In the genomic region with DNA sequence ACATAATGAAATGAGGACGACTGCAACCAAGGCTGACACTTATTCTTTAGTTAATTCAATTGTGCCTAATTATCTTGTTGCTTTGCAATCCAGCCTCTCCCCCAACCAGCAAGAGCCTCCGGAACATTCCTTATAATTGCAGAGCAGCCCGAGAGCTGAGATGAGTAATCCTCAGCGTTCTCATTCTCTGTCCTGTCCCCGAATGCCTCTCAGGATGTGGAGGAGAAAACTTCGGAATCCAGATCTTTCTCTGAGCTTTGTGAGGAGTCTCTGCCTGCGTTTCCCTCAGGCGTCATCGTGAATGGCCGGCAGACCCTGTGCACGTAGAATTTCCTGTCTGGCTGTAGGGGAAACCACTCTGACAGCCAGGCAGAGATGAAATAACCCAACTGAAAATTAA, we compare ENCODE assay signal across 15 cellular contexts.
DNase-seq lines count a peak whose midpoint lies in the region; ATAC-seq and TF ChIP-seq lines count a peak whose summit lies in the region.
"Had no signal": no experiment of that assay in that cellular context is flagged by ENCODE, and none has a peak within 500 bp of the region (broad histone marks: within the 10 kb centered on the region; RNA-seq: fewer than 3 reads in every experiment).

No MANE protein-coding gene starts in this region.

- peaks cover 27% of the 10 kb centered on the region for H3K27me3 Mint-ChIP-seq in Calu3 (ENCODE audit: unreplicated experiment)

- intact Hi-C loops in Calu3 (cut with micrococcal nuclease; ENCODE audit: unreplicated experiment) = no loop called here

- DNase-seq in NCI-H748 (lab: John Stamatoyannopoulos, UW; ENCODE audit: unreplicated experiment) = peak; percentile 44
- DNase-seq in NCI-H748 treated with DMSO at 0.1 percent for 48 hours (lab: John Stamatoyannopoulos, UW) = no peak
- DNase-seq in astrocyte of the hippocampus (ENCODE audit: low read depth, low spot score) = peak; percentile 25
- DNase-seq in iris pigment epithelial cell (ENCODE audit: low read depth) = peak; percentile 42
- DNase-seq in stromal cell of bone marrow (ENCODE audit: low read depth) = peak; percentile 25
- DNase-seq in activated CD4-positive, CD25-positive, alpha-beta regulatory T cell treated with anti-CD3 and anti-CD28 coated beads, Interleukin-2, amount 50 U/mL, for 72 hours = no peak
- no peak for DNase-seq in Calu3
- DNase-seq: 8988T; activated effector memory CD4-positive, alpha-beta T cell treated with anti-CD3 and anti-CD28 coated beads, Interleukin-2, amount 50 U/mL, for 16 hours; effector CD4-positive, alpha-beta T cell; GOT3; NCI-H146; NCI-H510A; stomach had no signal

- CTCF ChIA-PET in Calu3 (lab: Charles Lee) = no interaction called here

- H3K4me3 Mint-ChIP-seq in Calu3 (ENCODE audit: low read depth, unreplicated experiment) = no peak overlapping the region

- H3K9me3 Mint-ChIP-seq in Calu3 (ENCODE audit: low read depth, unreplicated experiment) = no peaks in the 10 kb centered on the region

- no peak for ATAC-seq in GM18868 (IDR thresholded peaks at IDR 0.05; ENCODE audit: unreplicated experiment)

- H3K4me1 Mint-ChIP-seq in Calu3 (ENCODE audit: low read depth, unreplicated experiment) = peaks cover 5% of the 10 kb centered on the region

- BruUV-seq in Calu3 (replicated peaks; lab: Mats Ljungman, UMichigan) = no TSS peak

- H3K27ac Mint-ChIP-seq in Calu3 (ENCODE audit: unreplicated experiment) = no peak overlapping the region

- TF ChIP-seq CTCF in Calu3 (IDR thresholded peaks at IDR 0.05; ENCODE audit: unreplicated experiment) = no peak

- H3K36me3 Mint-ChIP-seq in Calu3 (ENCODE audit: insufficient read depth, unreplicated experiment) = no peaks in the 10 kb centered on the region

Comparison
In these comparisons a context has a peak if more than half of its experiments do, and no peak if none do; other contexts are left out.
1. DNase-seq: peak in NCI-H748 (single experiment), astrocyte of the hippocampus (single experiment), iris pigment epithelial cell (single experiment) and stromal cell of bone marrow (single experiment); none in NCI-H748 treated with DMSO at 0.1 percent for 48 hours (single experiment), activated CD4-positive, CD25-positive, alpha-beta regulatory T cell treated with anti-CD3 and anti-CD28 coated beads, Interleukin-2, amount 50 U/mL, for 72 hours (single experiment) and Calu3 (single experiment).